In the genomic region with DNA sequence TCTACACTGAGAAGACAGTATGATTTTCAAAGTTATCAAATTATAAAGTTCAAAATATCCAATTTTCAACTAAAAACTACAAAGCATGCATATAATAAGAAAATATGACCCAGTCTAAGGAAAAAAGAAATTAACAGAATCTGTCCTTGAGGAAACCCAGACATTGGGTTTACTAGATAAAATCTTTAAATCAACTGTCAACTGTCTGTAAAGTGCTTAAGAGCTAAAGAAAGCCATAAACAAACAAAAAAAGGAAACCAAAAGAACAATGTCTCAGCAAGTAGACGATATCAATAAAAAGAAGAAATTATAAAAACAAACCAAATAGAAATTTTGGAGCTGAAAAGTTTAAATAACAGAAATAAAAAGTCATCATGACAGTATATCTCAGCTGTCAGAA, we compare ENCODE assay signal across 31 cellular contexts. TPM values are rescaled to one million over a fixed set of nuclear protein-coding genes. Genes with fewer than 3 reads are reported as not detected.
"Had no signal": no experiment of that assay in that cellular context is flagged by ENCODE, and none has a peak within 500 bp of the region (broad histone marks: within the 10 kb centered on the region; RNA-seq: fewer than 3 reads in every experiment).

No MANE protein-coding gene starts in this region.

- H3K9ac ChIP-seq: SK-N-SH had no signal

- H3K4me2 ChIP-seq: SK-N-SH had no signal

- ATAC-seq: activated naive CD4-positive, alpha-beta T cell treated with anti-CD3 and anti-CD28 coated beads, Interleukin-2, amount 50 U/mL, for 72 hours; activated T-cell treated with anti-CD3 and anti-CD28 coated beads, Interleukin-2, amount 50 U/mL, for 4 hours; body of pancreas; Panc1; T-cell; T-helper 17 cell had no signal

- H3K9me3 ChIP-seq: body of pancreas, SJCRH30, SK-N-SH had no signal

- H3K4me1 Mint-ChIP-seq: T-helper 17 cell had no signal

- H3K4me1 ChIP-seq: adrenal gland, body of pancreas, breast epithelium, SJCRH30 had no signal

- H3K27me3 ChIP-seq: body of pancreas, breast epithelium, SJCRH30 had no signal

- H3K4me3 ChIP-seq: adrenal gland, body of pancreas, breast epithelium, SJCRH30 had no signal

- DNase-seq: activated B cell treated with CpG ODN at 0.5 μM for 24 hours; activated CD4-positive, alpha-beta memory T cell treated with anti-CD3 and anti-CD28 coated beads for 36 hours; activated CD4-positive, alpha-beta T cell treated with anti-CD3 and anti-CD28 coated beads for 4 hours; activated CD4-positive, alpha-beta T cell treated with anti-CD3 and anti-CD28 coated beads, Interleukin-2, amount 50 U/mL, for 1 hour; activated CD4-positive, CD25-positive, alpha-beta regulatory T cell treated with anti-CD3 and anti-CD28 coated beads, Interleukin-2, amount 50 U/mL, for 72 hours; activated CD8-positive, alpha-beta memory T cell treated with anti-CD3 and anti-CD28 coated beads, Interleukin-2, amount 50 U/mL, for 4 hours; activated gamma-delta T cell treated with Interleukin-2 at 50 U/mL for 16 hours; activated naive CD4-positive, alpha-beta T cell treated with anti-CD3 and anti-CD28 coated beads for 36 hours; activated T-cell treated with anti-CD3 and anti-CD28 coated beads for 4 hours; activated T-cell treated with anti-CD3 and anti-CD28 coated beads, Interleukin-2, amount 50 U/mL, for 4 hours; adrenal gland; body of pancreas; cerebellar nuclear complex; NCI-H1105; NCI-H1417 treated with DMSO at 0.1 percent for 48 hours; NCI-H187 treated with DMSO at 0.1 percent for 48 hours; NCI-H2081 treated with DMSO at 0.1 percent for 48 hours; NCI-H226; NCI-H446 treated with DMSO at 0.1 percent for 48 hours; NCI-H524; SHP77; SJCRH30; SK-N-SH; T-cell; T-helper 17 cell; T-helper 9 cell had no signal

- H3K27me3 Mint-ChIP-seq: activated B cell treated with CpG ODN at 0.5 μM for 24 hours, T-cell, T-helper 17 cell had no signal

- H3K27ac ChIP-seq: adrenal gland, body of pancreas, breast epithelium, SJCRH30, VCaP had no signal

- H3K36me3 ChIP-seq: adrenal gland, breast epithelium, SJCRH30 had no signal

- H3K27ac Mint-ChIP-seq: activated B cell treated with CpG ODN at 0.5 μM for 24 hours; activated CD4-positive, alpha-beta memory T cell treated with anti-CD3 and anti-CD28 coated beads for 36 hours; activated naive CD4-positive, alpha-beta T cell treated with anti-CD3 and anti-CD28 coated beads for 36 hours; activated naive CD4-positive, alpha-beta T cell treated with anti-CD3 and anti-CD28 coated beads, Interleukin-2, amount 50 U/mL, for 72 hours; activated T-helper 1 cell treated with anti-CD3 and anti-CD28 coated beads, Interleukin-12 subunit alpha, Interleukin-12 subunit beta, Interleukin-2, Interleukin-4 antibody, amounts not matched to agents 30 ng/mL and 10 ng/mL and 1 ng/mL, durations not matched to agents 14 hours and 24 hours and 36 hours; T-cell; T-helper 17 cell had no signal

- H3K4me3 Mint-ChIP-seq: activated B cell treated with CpG ODN at 0.5 μM for 24 hours; activated CD4-positive, alpha-beta memory T cell treated with anti-CD3 and anti-CD28 coated beads for 36 hours; activated naive CD4-positive, alpha-beta T cell treated with anti-CD3 and anti-CD28 coated beads for 36 hours; activated T-cell treated with anti-CD3 and anti-CD28 coated beads, Interleukin-2, amount 50 U/mL, for 4 hours; activated T-helper 1 cell treated with anti-CD3 and anti-CD28 coated beads, Interleukin-12 subunit alpha, Interleukin-12 subunit beta, Interleukin-2, Interleukin-4 antibody, amounts not matched to agents 30 ng/mL and 10 ng/mL and 1 ng/mL, durations not matched to agents 14 hours and 24 hours and 36 hours; T-cell; T-helper 17 cell had no signal

RNA-seq across cellular contexts. Expression of gene ABCB11, which starts 10.5 kb away (rescaled TPM):
- polyA plus RNA-seq: SK-N-SH had no signal

RNA-seq across cellular contexts. Expression of gene DHRS9, which starts 27.8 kb away (rescaled TPM):
- polyA plus RNA-seq: SK-N-SH had no signal
